ENCODE assay signal across 10 cellular contexts in the genomic region with DNA sequence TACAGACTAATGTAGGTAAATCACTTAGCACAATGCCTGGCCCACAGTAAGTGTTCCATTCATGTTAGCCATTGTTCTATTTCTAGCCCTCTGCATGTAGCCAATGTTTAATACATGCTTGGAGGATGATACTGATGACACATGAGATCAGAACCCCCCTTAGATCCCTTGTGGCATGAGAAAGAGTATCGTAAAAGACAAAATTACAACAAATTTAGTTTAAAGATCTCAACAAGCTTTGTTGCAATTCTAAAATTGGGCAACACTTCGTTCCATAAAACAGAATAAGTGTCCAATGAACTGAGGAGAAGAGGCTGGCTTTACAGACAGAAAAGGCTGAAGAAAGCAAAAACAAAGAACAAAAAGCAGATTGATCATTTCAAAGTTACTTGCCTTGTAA.
DNase-seq lines count a peak whose midpoint lies in the region; ATAC-seq and TF ChIP-seq lines count a peak whose summit lies in the region.
"Had no signal": no experiment of that assay in that cellular context is flagged by ENCODE, and none has a peak within 500 bp of the region (broad histone marks: within the 10 kb centered on the region; RNA-seq: fewer than 3 reads in every experiment).

No MANE protein-coding gene starts in this region.

- H3K27me3 ChIP-seq in ACC112 (ENCODE audit: insufficient read depth, low read length), result no peaks in the 10 kb centered on the region
- no peaks in the 10 kb centered on the region for H3K27me3 ChIP-seq in OCI-LY1 (ENCODE audit: insufficient read depth, low read length)
- H3K27me3 ChIP-seq: tibial artery had no signal

- H3K36me3 Mint-ChIP-seq in memory B cell (peaks cover under 1% of the 10 kb centered on the region), immature natural killer cell (no peaks in the 10 kb centered on the region)

- H3K27me3 Mint-ChIP-seq in memory B cell, result no peaks in the 10 kb centered on the region
- peaks cover 0 to 1% (median 0%) of the 10 kb centered on the region in 3 donors for H3K27me3 Mint-ChIP-seq in immature natural killer cell (ENCODE audit: low read depth in 3 of 3)

- peaks cover 28% of the 10 kb centered on the region for H3K4me1 Mint-ChIP-seq in memory B cell
- no peaks in the 10 kb centered on the region for H3K4me1 Mint-ChIP-seq in immature natural killer cell

- H3K27ac Mint-ChIP-seq in memory B cell (peak overlapping the region; percentile 93), immature natural killer cell (no peak overlapping the region)

- H3K9me3 ChIP-seq in OCI-LY1 (ENCODE audit: low read length), result no peaks in the 10 kb centered on the region
- H3K9me3 ChIP-seq: tibial artery had no signal

- H3K9me2 ChIP-seq in OCI-LY1 (ENCODE audit: low read depth, low read length), result no peaks in the 10 kb centered on the region

- H3K4me3 ChIP-seq in ACC112 (ENCODE audit: low read depth, low read length) (no peak overlapping the region), OCI-LY1 (ENCODE audit: low read depth, low read length, poor library complexity, severe bottlenecking) (peak overlapping the region; percentile 4)
- H3K4me3 ChIP-seq: tibial artery had no signal

- peak overlapping the region; percentile 61 for H3K27ac ChIP-seq in ACC112 (ENCODE audit: low read depth, low read length)
- H3K27ac ChIP-seq in OCI-LY1 (ENCODE audit: low read depth, low read length, poor library complexity, severe bottlenecking), result peak overlapping the region; percentile 88

- H3K4me2 ChIP-seq in OCI-LY1 (ENCODE audit: low read length), result peak overlapping the region; percentile 24

- no peaks in the 10 kb centered on the region for H4K20me1 ChIP-seq in OCI-LY1 (ENCODE audit: insufficient read depth, low read length)

- H3K79me2 ChIP-seq in ACC112 (ENCODE audit: control insufficient read depth, insufficient read depth, low read length, unreplicated experiment) (no peaks in the 10 kb centered on the region), OCI-LY1 (ENCODE audit: insufficient read depth, low read length) (no peaks in the 10 kb centered on the region)

- TF ChIP-seq CTCF in OCI-LY1 (IDR thresholded peaks at IDR 0.05; ENCODE audit: low read length), result no peak

- peak; percentile 13 for ATAC-seq in GM21529 (IDR thresholded peaks at IDR 0.05; ENCODE audit: unreplicated experiment)
- no peak for ATAC-seq in memory B cell (ENCODE audit: low read depth)
- ATAC-seq in GM19324 (IDR thresholded peaks at IDR 0.05; ENCODE audit: low FRiP score, unreplicated experiment), result no peak

- H2AFZ ChIP-seq in ACC112 (ENCODE audit: low read length, unreplicated experiment) (peak overlapping the region; percentile 80), OCI-LY1 (ENCODE audit: low read length) (no peak overlapping the region)

- DNase-seq in memory B cell (ENCODE audit: low spot score in 2 of 2) (no peak), NCI-H128 (lab: John Stamatoyannopoulos, UW; ENCODE audit: unreplicated experiment) (no peak), immature natural killer cell (no peak)
- no peak for DNase-seq in stimulated activated naive CD4-positive, alpha-beta T cell (lab: John Stamatoyannopoulos, UW)
- DNase-seq: NCI-H2171 treated with DMSO at 0.1 percent for 48 hours, tibial artery had no signal

- H3K9me3 Mint-ChIP-seq in memory B cell, result no peaks in the 10 kb centered on the region
- H3K9me3 Mint-ChIP-seq in immature natural killer cell, result no peaks in the 10 kb centered on the region

- H3F3A ChIP-seq in OCI-LY1 (ENCODE audit: insufficient read depth, low read length), result 0 out of 2 replicates have a peak, but pooled peaks cover 3% of the 10 kb centered on the region

- H3K4me1 ChIP-seq in ACC112 (ENCODE audit: control insufficient read depth, insufficient read depth, low read length, unreplicated experiment) (peaks cover 45% of the 10 kb centered on the region), OCI-LY1 (ENCODE audit: insufficient read depth, low read length, severe bottlenecking) (peaks cover 47% of the 10 kb centered on the region)

- peak overlapping the region; percentile 15; the same call in 1 of the 2 replicates for H3K9ac ChIP-seq in OCI-LY1 (ENCODE audit: low read length)

- H3K36me3 ChIP-seq in ACC112 (ENCODE audit: insufficient read depth, low read length) (no peaks in the 10 kb centered on the region), OCI-LY1 (ENCODE audit: insufficient read depth, low read length) (no peaks in the 10 kb centered on the region)
- H3K36me3 ChIP-seq: tibial artery had no signal

- peak overlapping the region; percentile 22 for H3K4me3 Mint-ChIP-seq in memory B cell
- no peak overlapping the region for H3K4me3 Mint-ChIP-seq in immature natural killer cell
